Comparison of ENCODE assay signal across 8 cellular contexts in genomic region chr20:10673831-10674683, GRCh38. TPM values are rescaled to one million over a fixed set of nuclear protein-coding genes. Genes with fewer than 3 reads are reported as not detected.
DNase-seq lines count a peak whose midpoint lies in the region; ATAC-seq and TF ChIP-seq lines count a peak whose summit lies in the region.

TSS of gene JAG1 (minus strand) at chr20:10673999. CDS start at chr20:10673530, 469 bp downstream.

- H3K4me3 ChIP-seq in CD4-positive, CD25-positive, alpha-beta regulatory T cell (ENCODE audit: low read depth, low read length) = no peak within 1 kb of the TSS
- H3K4me3 ChIP-seq in dorsolateral prefrontal cortex (peak within 1 kb of the TSS; percentile 61 to 91 (median 80)), left lung (peak within 1 kb of the TSS; percentile 73 to 82)

- peaks cover 29% of the 10 kb centered on the region for H3K27me3 ChIP-seq in CD4-positive, CD25-positive, alpha-beta regulatory T cell (ENCODE audit: control insufficient read depth, insufficient read depth, low read length)
- H3K27me3 ChIP-seq in dorsolateral prefrontal cortex (no peaks in the 10 kb centered on the region), left lung (peaks cover 0 to 11% of the 10 kb centered on the region in 2 donors)

- H3K4me3 Mint-ChIP-seq in CD4-positive, CD25-positive, alpha-beta regulatory T cell = peak within 1 kb of the TSS; percentile 56 to 93 (median 77)
- H3K4me3 Mint-ChIP-seq in WTC11 = peak within 1 kb of the TSS; percentile 94

- peaks cover 0 to 32% (median 0%) of the 10 kb centered on the region in 4 donors for H3K4me1 Mint-ChIP-seq in CD4-positive, CD25-positive, alpha-beta regulatory T cell
- H3K4me1 Mint-ChIP-seq in WTC11 = peaks cover 39% of the 10 kb centered on the region

- no peak within 1 kb of the TSS for H3K27ac Mint-ChIP-seq in CD4-positive, CD25-positive, alpha-beta regulatory T cell
- peak within 1 kb of the TSS; percentile 98 for H3K27ac Mint-ChIP-seq in WTC11

- peak; percentile 32 for TF ChIP-seq POLR2A in GM19193 (IDR thresholded peaks at IDR 0.05; ENCODE audit: extremely low read depth, insufficient read depth, insufficient read length)

- intact Hi-C loops in dorsolateral prefrontal cortex (cut with DNase I) (loop anchor here (2.0 to 5.0 kb wide), 7 partner anchors 37 to 601 kb away; partner anchors contain the start of genes MKKS (in 1 of the 2) and SLX4IP (in 1 of the 2)), left lung (cut with DNase I) (loop anchor here in 1 of 2 donors (10.0 kb wide), 2 partner anchors 541 to 591 kb away; no protein-coding TSS in a partner anchor)

- POLR2A ChIA-PET in WTC11 (lab: Charles Lee) = interaction anchor here (0.5 to 2.1 kb wide), 13 partner anchors 9 to 1419 kb away, joined by 3 to 12 read pairs (median 3); partner anchors contain the start of genes MKKS, SLX4IP and SNAP25

- DNase-seq in CD4-positive, CD25-positive, alpha-beta regulatory T cell = peak in 1 of 3 donors; percentile 59
- DNase-seq in NCI-H2227 (lab: John Stamatoyannopoulos, UW; ENCODE audit: unreplicated experiment) (peak; percentile 97), WTC11 (ENCODE audit: low spot score) (peak; percentile 95), dorsolateral prefrontal cortex (peak; percentile 61 to 96 (median 90)), left lung (peak; percentile 97 to 98)
- DNase-seq in stimulated activated CD4-positive, alpha-beta T cell treated with anti-CD3 and anti-CD28 coated beads, Interleukin-4, amount 100 ng/mL, for 48 hours (ENCODE audit: low read depth in 2 of 2) = peak; percentile 56 to 59

- no peak within 1 kb of the TSS for H3K27ac ChIP-seq in CD4-positive, CD25-positive, alpha-beta regulatory T cell (ENCODE audit: insufficient read depth, low read length, poor library complexity, severe bottlenecking)
- H3K27ac ChIP-seq in dorsolateral prefrontal cortex (peak within 1 kb of the TSS in 58 of 59 donors; percentile 20 to 95 (median 90)), left lung (peak within 1 kb of the TSS; percentile 98 to 99)

- H3K36me3 Mint-ChIP-seq in CD4-positive, CD25-positive, alpha-beta regulatory T cell = no peaks in the 10 kb centered on the region
- H3K36me3 Mint-ChIP-seq in WTC11 = 0 out of 2 replicates have a peak, but pooled peaks cover 2% of the 10 kb centered on the region

- H3K4me1 ChIP-seq in CD4-positive, CD25-positive, alpha-beta regulatory T cell (ENCODE audit: control insufficient read depth, insufficient read depth, low read length, poor library complexity, severe bottlenecking) = peaks cover 35% of the 10 kb centered on the region
- H3K4me1 ChIP-seq in left lung = peaks cover 9 to 50% of the 10 kb centered on the region in 2 donors

- TF ChIP-seq CTCF in WTC11 (IDR thresholded peaks at IDR 0.05) (no peak), dorsolateral prefrontal cortex (IDR thresholded peaks at IDR 0.05 in 54 of 56, conservative IDR thresholded peaks at IDR 0.05 in 2 of 56; ENCODE audit: low read depth in 1 of 56, partially characterized antibody in 56 of 56) (peak in 2 of 56 donors; percentile 8 to 12), left lung (IDR thresholded peaks at IDR 0.05) (no peak)

- no peaks in the 10 kb centered on the region for H3K36me3 ChIP-seq in CD4-positive, CD25-positive, alpha-beta regulatory T cell (ENCODE audit: control insufficient read depth, insufficient read depth, low read length)
- H3K36me3 ChIP-seq in left lung = peaks cover 0 to under 1% of the 10 kb centered on the region in 2 donors

- H3K27me3 Mint-ChIP-seq in CD4-positive, CD25-positive, alpha-beta regulatory T cell = peaks cover 71% of the 10 kb centered on the region
- H3K27me3 Mint-ChIP-seq in WTC11 (ENCODE audit: low read depth) = no peaks in the 10 kb centered on the region

- peak; percentile 48 to 52 for ATAC-seq in CD4-positive, CD25-positive, alpha-beta regulatory T cell (ENCODE audit: low read depth in 2 of 2)
- ATAC-seq in HG03196 (IDR thresholded peaks at IDR 0.05; ENCODE audit: unreplicated experiment) (peak; percentile 48), WTC11 (peak; percentile 71), left lung (peak; percentile 81)

- no peaks in the 10 kb centered on the region for H3K9me3 ChIP-seq in CD4-positive, CD25-positive, alpha-beta regulatory T cell (ENCODE audit: control insufficient read depth in 2 of 2, low read length in 2 of 2)
- H3K9me3 ChIP-seq in left lung = no peaks in the 10 kb centered on the region

- CTCF ChIA-PET in WTC11 (lab: Charles Lee) = interaction anchor here (0.6 to 3.5 kb wide), 19 partner anchors 9 to 647 kb away, joined by 3 to 22 read pairs (median 4); partner anchors contain the start of gene MKKS

- peaks cover 0 to 2% (median 0%) of the 10 kb centered on the region in 7 donors for H3K9me3 Mint-ChIP-seq in CD4-positive, CD25-positive, alpha-beta regulatory T cell
- no peaks in the 10 kb centered on the region for H3K9me3 Mint-ChIP-seq in WTC11

TF ChIP-seq in WTC11, 78 proteins besides CTCF, POLR2A, EP300 and RAD21 (continues in another document):
- TF ChIP-seq HMGXB4 (CRISPR knock-in tag; IDR thresholded peaks at IDR 0.05) (peak; percentile 69; the same call in 1 of the 2 replicates), ELF4 (CRISPR knock-in tag; IDR thresholded peaks at IDR 0.05; ENCODE audit: low read depth) (no peak), TP53 (CRISPR knock-in tag; IDR thresholded peaks at IDR 0.05) (no peak), GABPB1 (CRISPR knock-in tag; IDR thresholded peaks at IDR 0.05) (no peak; the same call in none of the 2 replicates), CBFB (CRISPR knock-in tag; IDR thresholded peaks at IDR 0.05; ENCODE audit: low read depth) (no peak), NR3C1 (CRISPR knock-in tag; conservative IDR thresholded peaks at IDR 0.05; ENCODE audit: low read depth) (0 out of 2 replicates have a peak, but pooled peaks have one; percentile 16), EMX1 (CRISPR knock-in tag; IDR thresholded peaks at IDR 0.05) (no peak), ESRRA (CRISPR knock-in tag; IDR thresholded peaks at IDR 0.05; ENCODE audit: borderline replicate concordance) (no peak), ETV6 (CRISPR knock-in tag; IDR thresholded peaks at IDR 0.05) (peak; percentile 10), ZNF416 (CRISPR knock-in tag; IDR thresholded peaks at IDR 0.05) (peak; percentile 70; the same call in 1 of the 2 replicates), ZNF532 (CRISPR knock-in tag; IDR thresholded peaks at IDR 0.05; ENCODE audit: borderline replicate concordance) (no peak), NR2C2 (CRISPR knock-in tag; IDR thresholded peaks at IDR 0.05) (no peak), USF1 (CRISPR knock-in tag; IDR thresholded peaks at IDR 0.05) (no peak)

RNA-seq across cellular contexts. Expression of gene JAG1, which starts in this region (rescaled TPM):
- total RNA-seq in CD4-positive, CD25-positive, alpha-beta regulatory T cell = 0.30 TPM
- under 1 TPM in 3 of 4 donors, not detected in 1; 0.03 to 0.06 (median 0.03) TPM for polyA plus RNA-seq in CD4-positive, CD25-positive, alpha-beta regulatory T cell
- 38.3 to 45.2 TPM (median 41.6 TPM) in 3 replicates for total RNA-seq in WTC11 (2021)
- total RNA-seq in dorsolateral prefrontal cortex = 10 to 100 TPM; 10.2 to 51.4 (median 21.3) TPM
- total RNA-seq in left lung = 10 to 100 TPM; 31.2 to 65.0 TPM

Comparison
In these comparisons a context has a peak if more than half of its experiments do, and no peak if none do; other contexts are left out.
1. Peak in ATAC-seq in CD4-positive, CD25-positive, alpha-beta regulatory T cell; RNA of the gene not detected or under 1 TPM.